ENCODE assay signal across 19 cellular contexts in genomic region chr14:76501156-76501555, GRCh38.
A peak's percentile ranks its signal among the peaks of the same experiment; 100 is the strongest.
DNase-seq lines count a peak whose midpoint lies in the region; ATAC-seq, FAIRE-seq and TF ChIP-seq lines count a peak whose summit lies in the region.
"Had no signal": no experiment of that assay in that cellular context is flagged by ENCODE, and none has a peak within 500 bp of the region (broad histone marks: within the 10 kb centered on the region; RNA-seq: fewer than 3 reads in every experiment).

No MANE protein-coding gene starts in this region.

- H3K9me3 Mint-ChIP-seq in activated naive CD4-positive, alpha-beta T cell treated with anti-CD3 and anti-CD28 coated beads, Interleukin-2, amount 10 ng/mL, durations not matched to agents 7 days and 5 days: no peaks in the 10 kb centered on the region
- H3K9me3 Mint-ChIP-seq: CD8-positive, alpha-beta T cell; GM23338 had no signal

- no peak for TF ChIP-seq EP300 in sigmoid colon (IDR thresholded peaks at IDR 0.05)

- H3K9me3 ChIP-seq in OCI-LY3 (ENCODE audit: insufficient read depth, low read length) (no peaks in the 10 kb centered on the region), sigmoid colon (no peaks in the 10 kb centered on the region)
- H3K9me3 ChIP-seq: A549, BE2C had no signal

- H3K27ac Mint-ChIP-seq in activated naive CD4-positive, alpha-beta T cell treated with anti-CD3 and anti-CD28 coated beads, Interleukin-2, amount 10 ng/mL, durations not matched to agents 7 days and 5 days: no peak overlapping the region
- H3K27ac Mint-ChIP-seq: CD8-positive, alpha-beta T cell; GM23338 had no signal

- H4K20me1 ChIP-seq in OCI-LY3 (ENCODE audit: insufficient read depth, low read length): no peaks in the 10 kb centered on the region

- H3K4me3 ChIP-seq in OCI-LY3 (ENCODE audit: low read length): no peak overlapping the region
- no peak overlapping the region for H3K4me3 ChIP-seq in sigmoid colon
- H3K4me3 ChIP-seq: A549, GM23338 had no signal

- H3K4me1 ChIP-seq in OCI-LY3 (ENCODE audit: low read length): peaks cover 7% of the 10 kb centered on the region; the same call in 1 of the 2 replicates
- H3K4me1 ChIP-seq in sigmoid colon: no peaks in the 10 kb centered on the region
- H3K4me1 ChIP-seq: A549, BE2C had no signal

- DNase-seq in GM18507 (ENCODE audit: extremely low spot score, insufficient read length, low read depth) (no peak), sigmoid colon (peak; percentile 33), foreskin melanocyte (no peak), NCI-H345 treated with DMSO at 0.1 percent for 48 hours (lab: John Stamatoyannopoulos, UW; ENCODE audit: unreplicated experiment) (no peak), cardiac septum (ENCODE audit: low spot score) (no peak)
- DNase-seq in activated naive CD4-positive, alpha-beta T cell treated with anti-CD3 and anti-CD28 coated beads, Interleukin-2, amount 10 ng/mL, durations not matched to agents 7 days and 5 days: no peak
- DNase-seq: BE2C; CD8-positive, alpha-beta T cell; COR-L47; H7; IMR-90; KG1 had no signal

- CTCF ChIA-PET in activated naive CD4-positive, alpha-beta T cell treated with anti-CD3 and anti-CD28 coated beads, Interleukin-2, amount 10 ng/mL, durations not matched to agents 7 days and 5 days (lab: Charles Lee): no interaction called here

- H3K36me3 Mint-ChIP-seq in activated naive CD4-positive, alpha-beta T cell treated with anti-CD3 and anti-CD28 coated beads, Interleukin-2, amount 10 ng/mL, durations not matched to agents 7 days and 5 days: no peaks in the 10 kb centered on the region
- H3K36me3 Mint-ChIP-seq: CD8-positive, alpha-beta T cell had no signal

- H3K36me3 ChIP-seq in OCI-LY3 (replicated peaks; ENCODE audit: low read depth, low read length) (no peaks in the 10 kb centered on the region), sigmoid colon (no peaks in the 10 kb centered on the region)
- H3K36me3 ChIP-seq: BE2C had no signal

- no peak overlapping the region for H3K9ac ChIP-seq in OCI-LY3 (ENCODE audit: low read length)

- H3K27ac ChIP-seq in OCI-LY3 (ENCODE audit: low read length): no peak overlapping the region
- no peak overlapping the region for H3K27ac ChIP-seq in sigmoid colon
- H3K27ac ChIP-seq: A549, C4-2B had no signal

- intact Hi-C loops in sigmoid colon (cut with DNase I): no loop called here
- intact Hi-C loops in cardiac septum (cut with DNase I): no loop called here

- 0 out of 2 replicates have a peak overlapping the region, but pooled peaks have one; percentile 11 for H3K4me2 ChIP-seq in OCI-LY3 (ENCODE audit: low read length)
- H3K4me2 ChIP-seq: A549, GM23338 had no signal

- TF ChIP-seq POLR2A in sigmoid colon (IDR thresholded peaks at IDR 0.05): no peak

- peak; percentile 31 for ATAC-seq in GM18520 (IDR thresholded peaks at IDR 0.05; ENCODE audit: unreplicated experiment)
- ATAC-seq: A549; CD8-positive, alpha-beta T cell; GM23338 had no signal

- TF ChIP-seq CTCF in OCI-LY3 (IDR thresholded peaks at IDR 0.05; ENCODE audit: low read depth, low read length): no peak
- TF ChIP-seq CTCF in sigmoid colon (IDR thresholded peaks at IDR 0.05): no peak

- H3K4me1 Mint-ChIP-seq in activated naive CD4-positive, alpha-beta T cell treated with anti-CD3 and anti-CD28 coated beads, Interleukin-2, amount 10 ng/mL, durations not matched to agents 7 days and 5 days: no peaks in the 10 kb centered on the region

- WGBS in sigmoid colon, 2 donors: 65 to 79% methylated on average over 6 of the region's 6 CpGs

- no peaks in the 10 kb centered on the region for H3K79me2 ChIP-seq in OCI-LY3 (ENCODE audit: low read length)

- H3K4me3 Mint-ChIP-seq in activated naive CD4-positive, alpha-beta T cell treated with anti-CD3 and anti-CD28 coated beads, Interleukin-2, amount 10 ng/mL, durations not matched to agents 7 days and 5 days: no peak overlapping the region
- H3K4me3 Mint-ChIP-seq: CD8-positive, alpha-beta T cell; GM23338 had no signal

- peaks cover 23% of the 10 kb centered on the region for H3K27me3 ChIP-seq in OCI-LY3 (ENCODE audit: low read depth, low read length)
- H3K27me3 ChIP-seq in sigmoid colon: no peaks in the 10 kb centered on the region
- H3K27me3 ChIP-seq: BE2C had no signal

- no peak overlapping the region for H2AFZ ChIP-seq in OCI-LY3 (ENCODE audit: low read depth, low read length)
- H2AFZ ChIP-seq: GM23338 had no signal

- peak; percentile 47 for FAIRE-seq in GM18507 (lab: Jason Lieb, UNC)
- FAIRE-seq: A549, D721Med, GM12891 had no signal

- H3K27me3 Mint-ChIP-seq in activated naive CD4-positive, alpha-beta T cell treated with anti-CD3 and anti-CD28 coated beads, Interleukin-2, amount 10 ng/mL, durations not matched to agents 7 days and 5 days: peaks cover 6% of the 10 kb centered on the region
